ENCODE assay signal across 8 cellular contexts in genomic region chr1:8516793-8517556, GRCh38.
A peak's percentile ranks its signal among the peaks of the same experiment; 100 is the strongest.
DNase-seq lines count a peak whose midpoint lies in the region; ATAC-seq and TF ChIP-seq lines count a peak whose summit lies in the region.

No MANE protein-coding gene starts in this region.

- H3K27ac Mint-ChIP-seq in neural crest cell (ENCODE audit: unreplicated experiment), result no peak overlapping the region

- no peaks in the 10 kb centered on the region for H3K9me3 Mint-ChIP-seq in neural crest cell

- no peak for ATAC-seq in GM18498 (IDR thresholded peaks at IDR 0.05; ENCODE audit: unreplicated experiment)

- H3K36me3 Mint-ChIP-seq in neural crest cell (ENCODE audit: low read depth), result peaks cover 4% of the 10 kb centered on the region

- H3K4me1 Mint-ChIP-seq in neural crest cell, result peaks cover 39% of the 10 kb centered on the region

- no peak for TF ChIP-seq CTCF in neural crest cell (conservative IDR thresholded peaks at IDR 0.05)

- DNase-seq in EL (peak; percentile 31), NCI-H2081 (lab: John Stamatoyannopoulos, UW) (peak; percentile 44 to 63), neural crest cell (ENCODE audit: low read depth, low spot score) (no peak), NCI-H526 (lab: John Stamatoyannopoulos, UW) (no peak), COLO829 (ENCODE audit: low spot score) (no peak), SW480 (ENCODE audit: low spot score) (no peak)

- H3K4me3 Mint-ChIP-seq in neural crest cell, result peak overlapping the region; percentile 5

- no peaks in the 10 kb centered on the region for H3K27me3 Mint-ChIP-seq in neural crest cell (ENCODE audit: low read depth)

- H3K27ac ChIP-seq in angular gyrus (ENCODE audit: low read depth, low read length), result peak overlapping the region; percentile 64

Comparison
In these comparisons a context has a peak if more than half of its experiments do, and no peak if none do; other contexts are left out.
1. DNase-seq: peak in EL (single experiment) and NCI-H2081 (2 of 2); none in neural crest cell (single experiment), NCI-H526 (0 of 2), COLO829 (single experiment) and SW480 (single experiment).